ENCODE assay signal across 8 cellular contexts in the genomic region with DNA sequence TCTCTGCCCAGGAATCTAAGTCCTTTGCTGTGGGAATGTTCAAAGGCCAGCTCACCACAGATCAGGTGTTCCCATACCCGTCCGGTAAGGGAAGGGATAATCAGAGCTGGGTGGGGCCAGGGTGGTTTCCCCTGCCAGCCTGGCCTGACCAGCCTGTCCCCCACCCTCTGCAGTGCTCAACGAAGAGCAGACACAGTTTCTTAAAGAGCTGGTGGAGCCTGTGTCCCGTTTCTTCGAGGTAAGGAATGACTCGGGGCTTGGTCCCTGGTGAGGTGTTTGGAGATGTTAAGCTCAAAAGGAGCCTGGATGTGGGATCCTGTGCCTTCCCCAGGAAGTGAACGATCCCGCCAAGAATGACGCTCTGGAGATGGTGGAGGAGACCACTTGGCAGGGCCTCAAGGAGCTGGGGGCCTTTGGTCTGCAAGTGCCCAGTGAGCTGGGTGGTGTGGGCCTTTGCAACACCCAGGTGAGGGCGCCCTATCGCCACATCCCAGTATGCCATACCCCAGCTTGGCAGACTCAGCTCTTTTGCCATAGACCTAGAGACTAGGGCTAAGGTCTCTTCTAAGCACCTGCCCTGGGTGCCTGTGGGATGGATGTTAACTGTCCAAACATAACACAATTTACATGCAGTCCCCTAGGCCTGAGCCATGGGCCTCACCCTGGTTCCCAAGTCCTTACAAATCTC. TPM values are rescaled to one million over a fixed set of nuclear protein-coding genes. Genes with fewer than 3 reads are reported as not detected.
DNase-seq lines count a peak whose midpoint lies in the region; ATAC-seq and TF ChIP-seq lines count a peak whose summit lies in the region.

No MANE protein-coding gene starts in this region.

- ATAC-seq in left ventricle myocardium superior (peak; percentile 4), gastrocnemius medialis (peak; percentile 31 to 50), HG03280 (IDR thresholded peaks at IDR 0.05; ENCODE audit: unreplicated experiment) (no peak), HG03095 (IDR thresholded peaks at IDR 0.05; ENCODE audit: unreplicated experiment) (no peak)

- peak overlapping the region; percentile 96 for H3K27ac Mint-ChIP-seq in activated naive CD8-positive, alpha-beta T cell treated with anti-CD3 and anti-CD28 coated beads for 36 hours

- peak overlapping the region; percentile 94 for H3K9ac ChIP-seq in BLaER1

- in situ Hi-C loops in HAP-1 (cut with MboI; ENCODE audit: low sequenced_read_pairs) = no loop called here
- in situ Hi-C loops in gastrocnemius medialis (cut with MboI; ENCODE audit: low sequenced_read_pairs in 4 of 4) = no loop called here

- H3K4me1 ChIP-seq in BLaER1 (peaks cover 56% of the 10 kb centered on the region), HAP-1 (peaks cover 15% of the 10 kb centered on the region), gastrocnemius medialis (peaks cover 52 to 64% of the 10 kb centered on the region in 2 donors)

- H3K27me3 Mint-ChIP-seq in activated naive CD8-positive, alpha-beta T cell treated with anti-CD3 and anti-CD28 coated beads for 36 hours = peaks cover 3% of the 10 kb centered on the region

- no peaks in the 10 kb centered on the region for H3K9me3 Mint-ChIP-seq in activated naive CD8-positive, alpha-beta T cell treated with anti-CD3 and anti-CD28 coated beads for 36 hours

- peak overlapping the region; percentile 99 for H3K4me2 ChIP-seq in BLaER1

- peaks cover 13% of the 10 kb centered on the region for H3K36me3 Mint-ChIP-seq in activated naive CD8-positive, alpha-beta T cell treated with anti-CD3 and anti-CD28 coated beads for 36 hours

- peak overlapping the region; percentile 99 for H3K4me3 ChIP-seq in BLaER1
- H3K4me3 ChIP-seq in HAP-1 = peak overlapping the region; percentile 85
- H3K4me3 ChIP-seq in gastrocnemius medialis = peak overlapping the region; percentile 75 to 90 (median 84)

- no peaks in the 10 kb centered on the region for H3K9me3 ChIP-seq in BLaER1
- no peaks in the 10 kb centered on the region for H3K9me3 ChIP-seq in HAP-1
- H3K9me3 ChIP-seq in gastrocnemius medialis = no peaks in the 10 kb centered on the region

- H4K20me1 ChIP-seq in BLaER1 = peaks cover 59% of the 10 kb centered on the region

- peak overlapping the region; percentile 99 for H3K4me3 Mint-ChIP-seq in activated naive CD8-positive, alpha-beta T cell treated with anti-CD3 and anti-CD28 coated beads for 36 hours

- TF ChIP-seq CTCF in gastrocnemius medialis (IDR thresholded peaks at IDR 0.05 in 4 of 5, conservative IDR thresholded peaks at IDR 0.05 in 1 of 5) = peak; percentile 18 to 51 (median 40)

- H3K4me1 Mint-ChIP-seq in activated naive CD8-positive, alpha-beta T cell treated with anti-CD3 and anti-CD28 coated beads for 36 hours = peaks cover 50% of the 10 kb centered on the region

- no peak for TF ChIP-seq POLR2A in gastrocnemius medialis (IDR thresholded peaks at IDR 0.05)

- H3K27me3 ChIP-seq in BLaER1 = no peaks in the 10 kb centered on the region
- H3K27me3 ChIP-seq in HAP-1 (ENCODE audit: low read depth) = no peaks in the 10 kb centered on the region
- H3K27me3 ChIP-seq in gastrocnemius medialis = no peaks in the 10 kb centered on the region

- intact Hi-C loops in left ventricle myocardium superior (cut with micrococcal nuclease) (no loop called here), gastrocnemius medialis (cut with DNase I; ENCODE audit: low total_unique reads) (loop anchor here (2.0 kb wide), 1 partner anchor 14 kb away; the partner anchor contains the start of gene DVL2)

- DNase-seq in HAP-1 (ENCODE audit: low spot score in 2 of 2) (peak; percentile 22 to 72), RPMI8226 (peak; percentile 82), left ventricle myocardium superior (peak; percentile 58), gastrocnemius medialis (peak; percentile 43 to 77)
- peak; percentile 62 for DNase-seq in activated naive CD8-positive, alpha-beta T cell treated with anti-CD3 and anti-CD28 coated beads for 36 hours

- H3K36me3 ChIP-seq in BLaER1 = peaks cover 46% of the 10 kb centered on the region
- H3K36me3 ChIP-seq in HAP-1 (replicated peaks) = peaks cover 51% of the 10 kb centered on the region
- peaks cover 0 to 51% of the 10 kb centered on the region in 2 donors for H3K36me3 ChIP-seq in gastrocnemius medialis

- peak overlapping the region; percentile 92 for H3K27ac ChIP-seq in BLaER1
- peak overlapping the region; percentile 91 to 99 (median 96) for H3K27ac ChIP-seq in gastrocnemius medialis

RNA-seq across cellular contexts. Expression of gene ACADVL, which starts 1.0 kb away (rescaled TPM):
- 100 to 1,000 TPM; 245 to 256 TPM for total RNA-seq in activated naive CD8-positive, alpha-beta T cell treated with anti-CD3 and anti-CD28 coated beads for 36 hours
- total RNA-seq in left ventricle myocardium superior (2,270 TPM), gastrocnemius medialis (1,000 to 10,000 TPM in 3 of 4 donors, 100 to 1,000 TPM in 1; 771 to 1,217 (median 1,086) TPM)

RNA-seq across cellular contexts. Expression of gene DLG4, which starts 1.1 kb away (rescaled TPM):
- 1 to 10 TPM; 8.9 to 9.8 TPM for total RNA-seq in activated naive CD8-positive, alpha-beta T cell treated with anti-CD3 and anti-CD28 coated beads for 36 hours
- 21.3 TPM for total RNA-seq in left ventricle myocardium superior
- 1 to 10 TPM; 3.5 to 6.7 (median 5.3) TPM for total RNA-seq in gastrocnemius medialis

RNA-seq across cellular contexts. Expression of gene DVL2, which starts 13.6 kb away (rescaled TPM):
- 10 to 100 TPM; 64.4 to 66.5 TPM for total RNA-seq in activated naive CD8-positive, alpha-beta T cell treated with anti-CD3 and anti-CD28 coated beads for 36 hours
- total RNA-seq in left ventricle myocardium superior (23.5 TPM), gastrocnemius medialis (10 to 100 TPM; 15.5 to 22.6 (median 20.5) TPM)

RNA-seq across cellular contexts. Expression of gene PHF23, which starts 18.5 kb away (rescaled TPM):
- 10 to 100 TPM; 28.1 to 28.8 TPM for total RNA-seq in activated naive CD8-positive, alpha-beta T cell treated with anti-CD3 and anti-CD28 coated beads for 36 hours
- total RNA-seq in left ventricle myocardium superior (29.4 TPM), gastrocnemius medialis (10 to 100 TPM; 16.9 to 31.8 (median 24.1) TPM)

RNA-seq across cellular contexts. Expression of gene GABARAP, which starts 21.5 kb away (rescaled TPM):
- 100 to 1,000 TPM; 112 to 113 TPM for total RNA-seq in activated naive CD8-positive, alpha-beta T cell treated with anti-CD3 and anti-CD28 coated beads for 36 hours
- total RNA-seq in left ventricle myocardium superior = 456 TPM
- total RNA-seq in gastrocnemius medialis = 100 to 1,000 TPM; 207 to 626 (median 258) TPM

Comparison
In these comparisons a context has a peak if more than half of its experiments do, and no peak if none do; other contexts are left out.
1. ATAC-seq: peak in left ventricle myocardium superior (single experiment) and gastrocnemius medialis (2 of 2); none in HG03280 (single experiment) and HG03095 (single experiment).
2. Peak in every context shown above with its lines, with median percentiles within 50 percentile points of each other: H3K4me3 ChIP-seq and DNase-seq.